27 cellular contexts compared by ENCODE assay signal in the genomic region with DNA sequence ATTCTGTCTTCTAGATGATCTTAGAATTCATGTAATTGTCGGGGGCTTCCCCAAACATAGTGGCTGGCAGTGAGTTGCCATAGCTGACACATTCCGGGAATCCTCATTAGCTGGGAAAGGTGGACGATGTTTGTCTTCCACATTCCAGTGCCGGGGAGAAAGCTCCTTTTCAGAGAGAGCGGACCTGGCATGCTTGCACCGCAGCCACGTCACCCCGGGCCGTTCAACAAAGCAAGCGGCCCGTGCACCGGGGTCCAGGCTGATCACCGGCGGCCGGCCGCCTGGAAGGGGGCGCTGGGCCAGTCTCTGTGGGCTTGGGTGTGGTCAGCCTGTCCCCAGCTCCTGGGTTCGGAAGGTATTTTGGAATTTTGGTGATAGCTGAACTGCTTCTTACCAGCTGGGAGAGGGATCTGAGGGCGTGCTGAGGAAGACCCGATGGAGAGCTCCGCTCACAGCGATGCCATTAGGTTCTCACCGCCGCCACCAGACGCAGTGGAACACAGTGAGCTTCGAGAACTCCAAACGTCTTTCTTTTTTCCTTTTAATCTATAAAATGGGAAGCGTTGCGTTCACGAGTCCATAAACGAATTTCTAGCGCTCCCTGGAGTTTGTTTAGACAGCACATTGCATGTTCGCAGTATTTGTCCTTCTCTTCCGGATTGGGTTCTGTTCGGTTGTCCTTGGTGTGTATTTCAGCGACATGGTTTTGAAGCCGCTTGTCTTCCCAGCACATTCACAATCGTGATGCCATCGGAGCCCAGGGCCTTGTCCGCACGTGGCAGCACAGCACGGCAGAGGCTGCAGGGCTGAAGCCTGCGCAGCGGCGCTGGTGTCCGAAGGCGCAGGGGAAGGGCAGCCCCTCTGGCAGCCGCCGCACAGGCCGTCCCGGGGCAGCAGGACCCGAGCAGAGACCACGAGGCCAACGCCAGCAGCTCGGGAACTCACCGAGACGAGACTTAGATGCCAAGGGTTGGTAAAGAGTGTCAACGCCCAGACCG.
"Had no signal": no experiment of that assay in that cellular context is flagged by ENCODE, and none has a peak within 500 bp of the region (broad histone marks: within the 10 kb centered on the region; RNA-seq: fewer than 3 reads in every experiment).

No MANE protein-coding gene starts in this region.

- DNase-seq: activated CD8-positive, alpha-beta memory T cell treated with anti-CD3 and anti-CD28 coated beads, Interleukin-2, amount 50 U/mL, for 4 hours; activated naive CD4-positive, alpha-beta T cell; activated T-cell treated with anti-CD3 and anti-CD28 coated beads, Interleukin-2, amount 50 U/mL, for 24 hours; adrenal gland; dorsolateral prefrontal cortex; effector memory CD8-positive, alpha-beta T cell; glutamatergic neuron; left ventricle myocardium superior; mammary epithelial cell; pancreas; right cardiac atrium; stimulated activated CD4-positive, alpha-beta T cell treated with anti-CD3 and anti-CD28 coated beads, Interleukin-1b, Interleukin-23, amount 100 ng/mL, for 48 hours; stimulated activated naive CD8-positive, alpha-beta T cell treated with anti-CD3 and anti-CD28 coated beads, Interleukin-15, amount 100 ng/mL, for 72 hours; uterus had no signal

- H3K9me3 ChIP-seq: adrenal gland, pancreas, uterus had no signal

- H3K4me1 ChIP-seq: adrenal gland, breast epithelium, pancreas, uterus had no signal

- H2AFZ ChIP-seq: hepatocyte had no signal

- H3K27me3 Mint-ChIP-seq: activated naive CD8-positive, alpha-beta T cell; natural killer cell treated with Interleukin-12 subunit alpha and Interleukin-12 subunit beta and Interleukin-15 and Interleukin-18, amount 100 ng/mL, for 72 hours; stimulated activated naive CD8-positive, alpha-beta T cell treated with anti-CD3 and anti-CD28 coated beads, Interleukin-15, amount 100 ng/mL, for 72 hours had no signal

- H3K36me3 Mint-ChIP-seq: activated naive CD8-positive, alpha-beta T cell; natural killer cell treated with Interleukin-12 subunit alpha and Interleukin-12 subunit beta and Interleukin-15 and Interleukin-18, amount 100 ng/mL, for 72 hours; stimulated activated effector memory CD8-positive, alpha-beta T cell treated with anti-CD3 and anti-CD28 coated beads, Interleukin-12 subunit alpha, Interleukin-12 subunit beta, amount 100 ng/mL, for 72 hours had no signal

- H3K9me3 Mint-ChIP-seq: activated T-cell treated with anti-CD3 and anti-CD28 coated beads, Interleukin-2, amount 50 U/mL, for 24 hours; activated T-helper 2 cell treated with anti-CD3 and anti-CD28 coated beads, Interferon-gamma antibody, Interleukin-2, Interleukin-4, amounts not matched to agents 10 μg/mL and 5 μg/mL and 100 μg/mL, durations not matched to agents 14 hours and 24 hours and 36 hours; central memory CD8-positive, alpha-beta T cell; effector memory CD8-positive, alpha-beta T cell; natural killer cell treated with Interleukin-12 subunit alpha and Interleukin-12 subunit beta and Interleukin-15 and Interleukin-18, amount 100 ng/mL, for 72 hours; stimulated activated effector memory CD8-positive, alpha-beta T cell treated with anti-CD3 and anti-CD28 coated beads, Interleukin-12 subunit alpha, Interleukin-12 subunit beta, amount 100 ng/mL, for 72 hours; stimulated activated naive CD8-positive, alpha-beta T cell treated with anti-CD3 and anti-CD28 coated beads, Interleukin-15, amount 100 ng/mL, for 72 hours; T-helper 2 cell treated with Interferon-gamma antibody and Interleukin-4, amounts not matched to agents 5 μg/mL and 100 μg/mL, for 36 hours had no signal

- H3K4me2 ChIP-seq: hepatocyte had no signal

- FAIRE-seq: astrocyte, colon, endothelial cell of umbilical vein, pancreas had no signal

- H3K27ac ChIP-seq: adrenal gland, breast epithelium, dorsolateral prefrontal cortex, hepatocyte, pancreas, tibial nerve, uterus had no signal

- H3K27ac Mint-ChIP-seq: activated naive CD8-positive, alpha-beta T cell; activated T-cell treated with anti-CD3 and anti-CD28 coated beads, Interleukin-2, amount 50 U/mL, for 24 hours; activated T-helper 2 cell treated with anti-CD3 and anti-CD28 coated beads, Interferon-gamma antibody, Interleukin-2, Interleukin-4, amounts not matched to agents 10 μg/mL and 5 μg/mL and 100 μg/mL, durations not matched to agents 14 hours and 24 hours and 36 hours; effector memory CD8-positive, alpha-beta T cell; natural killer cell treated with Interleukin-12 subunit alpha and Interleukin-12 subunit beta and Interleukin-15 and Interleukin-18, amount 100 ng/mL, for 72 hours; stimulated activated effector memory CD8-positive, alpha-beta T cell treated with anti-CD3 and anti-CD28 coated beads, Interleukin-12 subunit alpha, Interleukin-12 subunit beta, amount 100 ng/mL, for 72 hours; stimulated activated naive CD8-positive, alpha-beta T cell treated with anti-CD3 and anti-CD28 coated beads, Interleukin-15, amount 100 ng/mL, for 72 hours; T-helper 2 cell treated with Interferon-gamma antibody and Interleukin-4, amounts not matched to agents 5 μg/mL and 100 μg/mL, for 36 hours had no signal

- H3K4me1 Mint-ChIP-seq: central memory CD8-positive, alpha-beta T cell; stimulated activated effector memory CD8-positive, alpha-beta T cell treated with anti-CD3 and anti-CD28 coated beads, Interleukin-12 subunit alpha, Interleukin-12 subunit beta, amount 100 ng/mL, for 72 hours; stimulated activated naive CD8-positive, alpha-beta T cell treated with anti-CD3 and anti-CD28 coated beads, Interleukin-15, amount 100 ng/mL, for 72 hours had no signal

- H3K27me3 ChIP-seq: breast epithelium, dorsolateral prefrontal cortex, hepatocyte, pancreas, tibial nerve, uterus had no signal

- H3K36me3 ChIP-seq: adrenal gland, breast epithelium, pancreas, tibial nerve, uterus had no signal

- H3K79me2 ChIP-seq: hepatocyte had no signal

- H3K4me3 ChIP-seq: adrenal gland, breast epithelium, dorsolateral prefrontal cortex, hepatocyte, pancreas, tibial nerve, uterus had no signal

- H3K4me3 Mint-ChIP-seq: activated naive CD8-positive, alpha-beta T cell; activated T-cell treated with anti-CD3 and anti-CD28 coated beads, Interleukin-2, amount 50 U/mL, for 24 hours; central memory CD8-positive, alpha-beta T cell; effector memory CD8-positive, alpha-beta T cell; natural killer cell treated with Interleukin-12 subunit alpha and Interleukin-12 subunit beta and Interleukin-15 and Interleukin-18, amount 100 ng/mL, for 72 hours; stimulated activated effector memory CD8-positive, alpha-beta T cell treated with anti-CD3 and anti-CD28 coated beads, Interleukin-12 subunit alpha, Interleukin-12 subunit beta, amount 100 ng/mL, for 72 hours; stimulated activated naive CD8-positive, alpha-beta T cell treated with anti-CD3 and anti-CD28 coated beads, Interleukin-15, amount 100 ng/mL, for 72 hours; T-helper 2 cell treated with Interferon-gamma antibody and Interleukin-4, amounts not matched to agents 5 μg/mL and 100 μg/mL, for 36 hours had no signal

- ATAC-seq: effector memory CD8-positive, alpha-beta T cell; esophagus mucosa; left ventricle myocardium superior; right cardiac atrium; stimulated activated naive CD8-positive, alpha-beta T cell treated with anti-CD3 and anti-CD28 coated beads, Interleukin-15, amount 100 ng/mL, for 72 hours had no signal
